Comparison of ENCODE assay signal across 1 cellular context in the genomic region with DNA sequence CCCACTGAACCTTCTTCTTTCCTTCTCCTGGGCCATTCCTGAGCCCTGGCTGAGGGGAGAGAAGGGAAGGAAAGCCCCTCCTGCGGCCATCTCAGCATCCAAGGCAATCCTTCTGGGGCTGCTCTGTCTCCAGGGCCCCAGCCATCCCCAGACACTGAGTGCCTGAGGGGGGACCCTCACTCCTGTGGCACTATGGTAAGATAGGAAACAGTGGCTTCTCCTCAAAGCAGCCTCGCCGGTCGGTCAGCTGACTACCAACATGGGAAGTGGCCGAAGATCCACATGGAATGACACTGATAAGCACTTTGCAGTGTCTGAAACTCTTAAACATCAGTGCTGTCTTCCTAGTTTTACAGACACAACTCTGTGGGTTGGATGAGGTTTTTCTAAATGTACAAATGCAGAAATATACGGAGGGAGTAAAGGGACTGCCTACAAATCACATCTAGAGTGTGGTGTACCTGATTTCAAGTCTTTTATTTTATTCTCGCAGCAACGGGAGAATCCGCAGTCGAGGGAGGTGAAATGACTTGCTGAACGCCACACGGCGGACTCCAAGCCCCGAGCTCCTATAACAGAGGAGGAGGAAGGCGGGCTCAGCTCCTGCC.
TF ChIP-seq lines count a peak whose summit lies in the region.

No MANE protein-coding gene starts in this region.

TF ChIP-seq in SK-N-SH, 30 proteins besides CTCF, POLR2A, EP300 and RAD21 (continued from another document):
- TF ChIP-seq, protein P1, sequence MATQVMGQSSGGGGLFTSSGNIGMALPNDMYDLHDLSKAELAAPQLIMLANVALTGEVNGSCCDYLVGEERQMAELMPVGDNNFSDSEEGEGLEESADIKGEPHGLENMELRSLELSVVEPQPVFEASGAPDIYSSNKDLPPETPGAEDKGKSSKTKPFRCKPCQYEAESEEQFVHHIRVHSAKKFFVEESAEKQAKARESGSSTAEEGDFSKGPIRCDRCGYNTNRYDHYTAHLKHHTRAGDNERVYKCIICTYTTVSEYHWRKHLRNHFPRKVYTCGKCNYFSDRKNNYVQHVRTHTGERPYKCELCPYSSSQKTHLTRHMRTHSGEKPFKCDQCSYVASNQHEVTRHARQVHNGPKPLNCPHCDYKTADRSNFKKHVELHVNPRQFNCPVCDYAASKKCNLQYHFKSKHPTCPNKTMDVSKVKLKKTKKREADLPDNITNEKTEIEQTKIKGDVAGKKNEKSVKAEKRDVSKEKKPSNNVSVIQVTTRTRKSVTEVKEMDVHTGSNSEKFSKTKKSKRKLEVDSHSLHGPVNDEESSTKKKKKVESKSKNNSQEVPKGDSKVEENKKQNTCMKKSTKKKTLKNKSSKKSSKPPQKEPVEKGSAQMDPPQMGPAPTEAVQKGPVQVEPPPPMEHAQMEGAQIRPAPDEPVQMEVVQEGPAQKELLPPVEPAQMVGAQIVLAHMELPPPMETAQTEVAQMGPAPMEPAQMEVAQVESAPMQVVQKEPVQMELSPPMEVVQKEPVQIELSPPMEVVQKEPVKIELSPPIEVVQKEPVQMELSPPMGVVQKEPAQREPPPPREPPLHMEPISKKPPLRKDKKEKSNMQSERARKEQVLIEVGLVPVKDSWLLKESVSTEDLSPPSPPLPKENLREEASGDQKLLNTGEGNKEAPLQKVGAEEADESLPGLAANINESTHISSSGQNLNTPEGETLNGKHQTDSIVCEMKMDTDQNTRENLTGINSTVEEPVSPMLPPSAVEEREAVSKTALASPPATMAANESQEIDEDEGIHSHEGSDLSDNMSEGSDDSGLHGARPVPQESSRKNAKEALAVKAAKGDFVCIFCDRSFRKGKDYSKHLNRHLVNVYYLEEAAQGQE (IDR thresholded peaks at IDR 0.05; ENCODE audit: low read depth, low read length), result no peak
- TF ChIP-seq POLR2AphosphoS5 (IDR thresholded peaks at IDR 0.05; ENCODE audit: low read depth, low read length), result no peak
